1 cellular context compared by ENCODE assay signal in genomic region chr11:65720237-65720934, GRCh38.
TF ChIP-seq lines count a peak whose summit lies in the region.

Gene RNASEH2C (minus strand): TSS chr11:65720798. CDS start chr11:65720758, 40 bp downstream.

TF ChIP-seq in HepG2, 621 proteins besides CTCF, POLR2A, EP300 and RAD21 (continued from another document and continues in another):
- TF ChIP-seq ZNF407 (CRISPR knock-in tag; IDR thresholded peaks at IDR 0.05; ENCODE audit: not compliant biosample characterization) (peak; percentile 82), ZBTB40 (IDR thresholded peaks at IDR 0.05) (no peak), ZBTB40 (CRISPR knock-in tag; IDR thresholded peaks at IDR 0.05) (peak; percentile 86), ARNT2 (CRISPR knock-in tag; IDR thresholded peaks at IDR 0.05; ENCODE audit: low read depth) (peak; percentile 80), ZNF598 (CRISPR knock-in tag; IDR thresholded peaks at IDR 0.05; ENCODE audit: borderline replicate concordance) (peak; percentile 73; the same call in 1 of the 2 replicates), MAFG (CRISPR knock-in tag; IDR thresholded peaks at IDR 0.05) (no peak), REL (CRISPR knock-in tag; conservative IDR thresholded peaks at IDR 0.05) (peak; percentile 70; the same call in 1 of the 2 replicates), HNRNPL (IDR thresholded peaks at IDR 0.05; ENCODE audit: low read depth, low read length) (no peak), ZNF432 (CRISPR knock-in tag; IDR thresholded peaks at IDR 0.05; ENCODE audit: borderline replicate concordance) (no peak), ZNF235 (CRISPR knock-in tag; IDR thresholded peaks at IDR 0.05; ENCODE audit: borderline replicate concordance) (no peak), ATF7-NPFF (CRISPR knock-in tag; IDR thresholded peaks at IDR 0.05; ENCODE audit: low read depth) (peak; percentile 33; the same call in 1 of the 2 replicates), ZNF841 (CRISPR knock-in tag; IDR thresholded peaks at IDR 0.05; ENCODE audit: borderline replicate concordance) (no peak; the same call in 1 of the 2 replicates), ZNF607 (CRISPR knock-in tag; IDR thresholded peaks at IDR 0.05; ENCODE audit: borderline replicate concordance) (no peak), ZNF180 (CRISPR knock-in tag; IDR thresholded peaks at IDR 0.05; ENCODE audit: borderline replicate concordance, low read depth) (no peak), RNF219 (CRISPR knock-in tag; IDR thresholded peaks at IDR 0.05) (no peak), ZFP41 (CRISPR knock-in tag; IDR thresholded peaks at IDR 0.05; ENCODE audit: borderline replicate concordance) (no peak), ZSCAN25 (CRISPR knock-in tag; IDR thresholded peaks at IDR 0.05) (peak; percentile 88), ZBTB20 (CRISPR knock-in tag; IDR thresholded peaks at IDR 0.05; ENCODE audit: borderline replicate concordance, low read depth) (no peak), ATF3 (CRISPR knock-in tag; IDR thresholded peaks at IDR 0.05) (peak; percentile 13; the same call in 1 of the 2 replicates), SP1 (IDR thresholded peaks at IDR 0.05) (no peak), SP1 (CRISPR knock-in tag; IDR thresholded peaks at IDR 0.05) (0 out of 2 replicates have a peak, but pooled peaks have one; percentile 39)
- TF ChIP-seq, protein P1, sequence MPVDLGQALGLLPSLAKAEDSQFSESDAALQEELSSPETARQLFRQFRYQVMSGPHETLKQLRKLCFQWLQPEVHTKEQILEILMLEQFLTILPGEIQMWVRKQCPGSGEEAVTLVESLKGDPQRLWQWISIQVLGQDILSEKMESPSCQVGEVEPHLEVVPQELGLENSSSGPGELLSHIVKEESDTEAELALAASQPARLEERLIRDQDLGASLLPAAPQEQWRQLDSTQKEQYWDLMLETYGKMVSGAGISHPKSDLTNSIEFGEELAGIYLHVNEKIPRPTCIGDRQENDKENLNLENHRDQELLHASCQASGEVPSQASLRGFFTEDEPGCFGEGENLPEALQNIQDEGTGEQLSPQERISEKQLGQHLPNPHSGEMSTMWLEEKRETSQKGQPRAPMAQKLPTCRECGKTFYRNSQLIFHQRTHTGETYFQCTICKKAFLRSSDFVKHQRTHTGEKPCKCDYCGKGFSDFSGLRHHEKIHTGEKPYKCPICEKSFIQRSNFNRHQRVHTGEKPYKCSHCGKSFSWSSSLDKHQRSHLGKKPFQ (CRISPR knock-in tag; IDR thresholded peaks at IDR 0.05; ENCODE audit: insufficient replicate concordance): no peak
- TF ChIP-seq, protein P2, sequence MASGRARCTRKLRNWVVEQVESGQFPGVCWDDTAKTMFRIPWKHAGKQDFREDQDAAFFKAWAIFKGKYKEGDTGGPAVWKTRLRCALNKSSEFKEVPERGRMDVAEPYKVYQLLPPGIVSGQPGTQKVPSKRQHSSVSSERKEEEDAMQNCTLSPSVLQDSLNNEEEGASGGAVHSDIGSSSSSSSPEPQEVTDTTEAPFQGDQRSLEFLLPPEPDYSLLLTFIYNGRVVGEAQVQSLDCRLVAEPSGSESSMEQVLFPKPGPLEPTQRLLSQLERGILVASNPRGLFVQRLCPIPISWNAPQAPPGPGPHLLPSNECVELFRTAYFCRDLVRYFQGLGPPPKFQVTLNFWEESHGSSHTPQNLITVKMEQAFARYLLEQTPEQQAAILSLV (CRISPR knock-in tag; IDR thresholded peaks at IDR 0.05; ENCODE audit: borderline replicate concordance): peak; percentile 97; the same call in 1 of the 2 replicates
- TF ChIP-seq, protein P3, sequence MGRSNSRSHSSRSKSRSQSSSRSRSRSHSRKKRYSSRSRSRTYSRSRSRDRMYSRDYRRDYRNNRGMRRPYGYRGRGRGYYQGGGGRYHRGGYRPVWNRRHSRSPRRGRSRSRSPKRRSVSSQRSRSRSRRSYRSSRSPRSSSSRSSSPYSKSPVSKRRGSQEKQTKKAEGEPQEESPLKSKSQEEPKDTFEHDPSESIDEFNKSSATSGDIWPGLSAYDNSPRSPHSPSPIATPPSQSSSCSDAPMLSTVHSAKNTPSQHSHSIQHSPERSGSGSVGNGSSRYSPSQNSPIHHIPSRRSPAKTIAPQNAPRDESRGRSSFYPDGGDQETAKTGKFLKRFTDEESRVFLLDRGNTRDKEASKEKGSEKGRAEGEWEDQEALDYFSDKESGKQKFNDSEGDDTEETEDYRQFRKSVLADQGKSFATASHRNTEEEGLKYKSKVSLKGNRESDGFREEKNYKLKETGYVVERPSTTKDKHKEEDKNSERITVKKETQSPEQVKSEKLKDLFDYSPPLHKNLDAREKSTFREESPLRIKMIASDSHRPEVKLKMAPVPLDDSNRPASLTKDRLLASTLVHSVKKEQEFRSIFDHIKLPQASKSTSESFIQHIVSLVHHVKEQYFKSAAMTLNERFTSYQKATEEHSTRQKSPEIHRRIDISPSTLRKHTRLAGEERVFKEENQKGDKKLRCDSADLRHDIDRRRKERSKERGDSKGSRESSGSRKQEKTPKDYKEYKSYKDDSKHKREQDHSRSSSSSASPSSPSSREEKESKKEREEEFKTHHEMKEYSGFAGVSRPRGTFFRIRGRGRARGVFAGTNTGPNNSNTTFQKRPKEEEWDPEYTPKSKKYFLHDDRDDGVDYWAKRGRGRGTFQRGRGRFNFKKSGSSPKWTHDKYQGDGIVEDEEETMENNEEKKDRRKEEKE (IDR thresholded peaks at IDR 0.05): no peak
